12 cellular contexts compared by ENCODE assay signal in the genomic region with DNA sequence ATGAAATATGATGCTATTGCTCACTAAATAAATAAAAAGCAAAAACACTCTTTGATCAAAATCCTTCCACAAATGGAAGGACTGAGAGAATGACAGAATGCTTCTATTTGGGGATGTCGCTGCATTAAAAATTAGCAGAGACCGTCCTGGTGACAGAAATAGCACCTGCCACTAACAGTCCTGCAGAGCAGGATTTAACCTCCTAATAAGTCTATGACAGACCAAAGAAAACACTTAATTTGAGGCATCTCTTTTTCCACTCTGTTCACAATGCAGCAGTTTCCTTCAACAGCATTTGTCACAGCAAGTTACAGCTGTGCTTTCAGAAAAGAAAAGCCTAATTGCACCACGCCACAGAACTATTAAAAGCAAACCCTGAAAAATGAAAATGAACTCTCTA.
DNase-seq lines count a peak whose midpoint lies in the region; ATAC-seq and TF ChIP-seq lines count a peak whose summit lies in the region.
"Had no signal": no experiment of that assay in that cellular context is flagged by ENCODE, and none has a peak within 500 bp of the region (broad histone marks: within the 10 kb centered on the region; RNA-seq: fewer than 3 reads in every experiment).

No MANE protein-coding gene starts in this region.

- H3K4me3 ChIP-seq in endocrine pancreas (ENCODE audit: control insufficient read depth, insufficient read depth, low read length) (peak overlapping the region; percentile 4), tibial nerve (no peak overlapping the region)
- H3K4me3 ChIP-seq: prostate gland had no signal

- H3K27ac ChIP-seq in tibial nerve, result peak overlapping the region in 3 of 4 donors; percentile 26 to 54 (median 52)
- H3K27ac ChIP-seq: prostate gland had no signal

- DNase-seq in NCI-H82 (lab: John Stamatoyannopoulos, UW) (peak; percentile 21), NCI-H82 treated with DMSO at 0.1 percent for 48 hours (lab: John Stamatoyannopoulos, UW; ENCODE audit: unreplicated experiment) (no peak), tibial nerve (ENCODE audit: low spot score in 2 of 2) (no peak), UCSD-AML1 (lab: John Stamatoyannopoulos, UW; ENCODE audit: unreplicated experiment) (no peak), NCI-H226 (no peak), NCI-H1417 treated with DMSO at 0.1 percent for 48 hours (lab: John Stamatoyannopoulos, UW) (no peak)
- DNase-seq: activated T-cell treated with anti-CD3 and anti-CD28 coated beads, Interleukin-2, amount 50 U/mL, for 48 hours; erythroblast; H7 had no signal

- H3K27me3 ChIP-seq in endocrine pancreas (ENCODE audit: control insufficient read depth, insufficient read depth, low read length) (no peaks in the 10 kb centered on the region), tibial nerve (no peaks in the 10 kb centered on the region)

- no peaks in the 10 kb centered on the region for H3K36me3 ChIP-seq in endocrine pancreas (ENCODE audit: control insufficient read depth, insufficient read depth, low read length)
- no peaks in the 10 kb centered on the region for H3K36me3 ChIP-seq in tibial nerve
- H3K36me3 ChIP-seq: prostate gland had no signal

- H3K9ac ChIP-seq in endocrine pancreas (ENCODE audit: control insufficient read depth, insufficient read depth, low read length), result no peak overlapping the region

- WGBS in tibial nerve, 2 donors, result 33 to 39% methylated on average over 3 of the region's 3 CpGs

- H3K9me3 ChIP-seq in endocrine pancreas (ENCODE audit: control insufficient read depth, low read length), result no peaks in the 10 kb centered on the region
- H3K9me3 ChIP-seq in tibial nerve, result no peaks in the 10 kb centered on the region
- H3K9me3 ChIP-seq: prostate gland had no signal

- ATAC-seq in HG03432 (IDR thresholded peaks at IDR 0.05; ENCODE audit: unreplicated experiment), result peak; percentile 65

- TF ChIP-seq CTCF in tibial nerve (IDR thresholded peaks at IDR 0.05), result no peak

- H3K4me1 ChIP-seq in endocrine pancreas (ENCODE audit: control insufficient read depth, insufficient read depth, low read length) (peaks cover 5% of the 10 kb centered on the region), tibial nerve (peaks cover 0 to 66% (median 3%) of the 10 kb centered on the region in 4 donors)
- H3K4me1 ChIP-seq: prostate gland had no signal

- TF ChIP-seq EP300 in tibial nerve (IDR thresholded peaks at IDR 0.05), result no peak

- TF ChIP-seq POLR2A in tibial nerve (IDR thresholded peaks at IDR 0.05), result no peak
